Comparison of ENCODE assay signal across 24 cellular contexts in the genomic region with DNA sequence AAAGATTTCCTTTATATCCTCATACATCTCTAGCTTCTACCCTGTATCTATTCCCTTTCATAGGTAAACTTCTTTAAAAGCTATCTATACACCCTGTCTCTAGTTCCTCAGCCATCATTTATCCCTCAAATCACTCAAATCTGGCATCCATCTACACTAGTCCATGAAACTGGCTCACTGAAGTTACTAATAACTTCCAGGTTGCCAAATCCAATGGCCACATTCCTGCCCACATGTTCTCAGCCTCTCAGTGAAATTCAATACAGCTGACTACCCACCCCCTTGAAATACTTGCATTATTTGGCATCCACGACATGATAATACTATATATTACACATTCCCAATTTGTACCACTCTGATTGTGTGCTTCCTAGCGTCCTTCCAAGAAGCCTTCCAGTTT. TPM values are rescaled to one million over a fixed set of nuclear protein-coding genes. Genes with fewer than 3 reads are reported as not detected.
DNase-seq lines count a peak whose midpoint lies in the region; ATAC-seq and TF ChIP-seq lines count a peak whose summit lies in the region.
"Had no signal": no experiment of that assay in that cellular context is flagged by ENCODE, and none has a peak within 500 bp of the region (broad histone marks: within the 10 kb centered on the region; RNA-seq: fewer than 3 reads in every experiment).

No MANE protein-coding gene starts in this region.

- H3K79me2 ChIP-seq in GM23338 (replicated peaks; ENCODE audit: insufficient read depth) (peaks cover 98% of the 10 kb centered on the region), smooth muscle cell (ENCODE audit: low read depth) (peaks cover 100% of the 10 kb centered on the region)

- H3K27ac ChIP-seq in GM23338 (ENCODE audit: low read depth) = 0 out of 2 replicates have a peak overlapping the region, but pooled peaks have one; percentile 2
- no peak overlapping the region for H3K27ac ChIP-seq in smooth muscle cell (ENCODE audit: low read depth)
- no peak overlapping the region for H3K27ac ChIP-seq in naive thymus-derived CD4-positive, alpha-beta T cell (ENCODE audit: low read depth, low read length)
- H3K27ac ChIP-seq: C4-2B, right atrium auricular region had no signal

- H3K4me1 ChIP-seq in GM23338 (ENCODE audit: insufficient read depth) (peaks cover 51% of the 10 kb centered on the region), smooth muscle cell (ENCODE audit: low read depth) (peaks cover 28% of the 10 kb centered on the region)
- peaks cover 15 to 27% of the 10 kb centered on the region in 2 donors for H3K4me1 ChIP-seq in naive thymus-derived CD4-positive, alpha-beta T cell (ENCODE audit: control insufficient read depth in 2 of 2, insufficient read depth in 2 of 2, low read length in 2 of 2)

- no peaks in the 10 kb centered on the region for H3K9me2 ChIP-seq in GM23338 (ENCODE audit: insufficient read depth)

- H3K27me3 Mint-ChIP-seq in GM23338 (ENCODE audit: insufficient read depth, low read depth, poor library complexity) (peaks cover 4% of the 10 kb centered on the region), WTC11 (ENCODE audit: low read depth) (no peaks in the 10 kb centered on the region)
- no peaks in the 10 kb centered on the region for H3K27me3 Mint-ChIP-seq in naive thymus-derived CD4-positive, alpha-beta T cell
- H3K27me3 Mint-ChIP-seq: activated CD4-positive, alpha-beta T cell treated with anti-CD3 and anti-CD28 coated beads, Interleukin-2, amount 10 ng/mL, durations not matched to agents 24 days and 14 days; activated CD8-positive, alpha-beta memory T cell treated with anti-CD3 and anti-CD28 coated beads, Interleukin-2, amount 10 ng/mL, durations not matched to agents 7 days and 5 days; memory B cell; T-cell had no signal

- H3K36me3 ChIP-seq in GM23338 (ENCODE audit: insufficient read depth) (no peaks in the 10 kb centered on the region), smooth muscle cell (ENCODE audit: low read depth) (no peaks in the 10 kb centered on the region)
- H3K36me3 ChIP-seq in naive thymus-derived CD4-positive, alpha-beta T cell (ENCODE audit: control insufficient read depth in 2 of 3, insufficient read depth in 3 of 3, low read length in 3 of 3) = no peaks in the 10 kb centered on the region
- H3K36me3 ChIP-seq: right atrium auricular region had no signal

- intact Hi-C loops in naive thymus-derived CD4-positive, alpha-beta T cell (cut with micrococcal nuclease) = no loop called here

- 0 out of 2 replicates have a peak, but pooled peaks cover 6% of the 10 kb centered on the region for H4K20me1 ChIP-seq in GM23338 (replicated peaks; ENCODE audit: insufficient read depth)
- H4K20me1 ChIP-seq in smooth muscle cell (ENCODE audit: low read depth) = peaks cover 99% of the 10 kb centered on the region

- H3K27ac Mint-ChIP-seq in GM23338 = peak overlapping the region; percentile 9
- peak overlapping the region; percentile 20; the same call in 1 of the 2 replicates for H3K27ac Mint-ChIP-seq in WTC11
- peak overlapping the region in 1 of 9 donors; percentile 16 for H3K27ac Mint-ChIP-seq in naive thymus-derived CD4-positive, alpha-beta T cell
- H3K27ac Mint-ChIP-seq: activated CD4-positive, alpha-beta T cell treated with anti-CD3 and anti-CD28 coated beads, Interleukin-2, amount 10 ng/mL, durations not matched to agents 24 days and 14 days; activated CD8-positive, alpha-beta memory T cell treated with anti-CD3 and anti-CD28 coated beads, Interleukin-2, amount 10 ng/mL, durations not matched to agents 7 days and 5 days; activated T-helper 1 cell treated with anti-CD3 and anti-CD28 coated beads, Interleukin-12 subunit alpha, Interleukin-12 subunit beta, Interleukin-2, Interleukin-4 antibody, amounts not matched to agents 30 ng/mL and 10 ng/mL and 1 ng/mL, durations not matched to agents 14 hours and 24 hours and 36 hours; HFFc6; memory B cell; T-cell had no signal

- TF ChIP-seq CTCF in AG10803 (conservative IDR thresholded peaks at IDR 0.05; ENCODE audit: low read length) (no peak), GM23338 (conservative IDR thresholded peaks at IDR 0.05; ENCODE audit: low read depth in 2 of 2) (no peak), WTC11 (IDR thresholded peaks at IDR 0.05) (no peak), fibroblast of pulmonary artery (IDR thresholded peaks at IDR 0.05; ENCODE audit: low read length, missing control alignments) (no peak), smooth muscle cell (IDR thresholded peaks at IDR 0.05; ENCODE audit: borderline replicate concordance, insufficient read depth, poor library complexity, severe bottlenecking) (no peak)

- H3K9ac ChIP-seq in smooth muscle cell (ENCODE audit: low read depth) = no peak overlapping the region

- H2AFZ ChIP-seq in GM23338 = no peak overlapping the region
- H2AFZ ChIP-seq in smooth muscle cell (ENCODE audit: low read depth) = no peak overlapping the region

- 72% methylated on average over 2 of the region's 2 CpGs for WGBS in smooth muscle cell (ENCODE audit: low lambda C conversion rate)

- H3K36me3 Mint-ChIP-seq in GM23338 (ENCODE audit: low read depth) (no peaks in the 10 kb centered on the region), WTC11 (no peaks in the 10 kb centered on the region)
- H3K36me3 Mint-ChIP-seq in naive thymus-derived CD4-positive, alpha-beta T cell = peaks cover 0 to 6% (median 0%) of the 10 kb centered on the region in 5 donors
- H3K36me3 Mint-ChIP-seq: memory B cell, T-cell had no signal

- H3K9me3 ChIP-seq in smooth muscle cell (replicated peaks; ENCODE audit: low read depth) = no peaks in the 10 kb centered on the region
- H3K9me3 ChIP-seq in naive thymus-derived CD4-positive, alpha-beta T cell (ENCODE audit: control insufficient read depth in 2 of 3, low read length in 3 of 3) = no peaks in the 10 kb centered on the region
- H3K9me3 ChIP-seq: right atrium auricular region, testis had no signal

- DNase-seq in AG10803 (ENCODE audit: low read depth) (peak; percentile 42), GM23338 (ENCODE audit: low spot score) (no peak), WTC11 (ENCODE audit: low spot score) (no peak), fibroblast of pulmonary artery (ENCODE audit: low read depth) (peak; percentile 19), smooth muscle cell (lab: John Stamatoyannopoulos, UW; ENCODE audit: unreplicated experiment) (no peak), HK-2 (ENCODE audit: unreplicated experiment) (no peak)
- DNase-seq in naive thymus-derived CD4-positive, alpha-beta T cell = no peak
- DNase-seq: ACHN; activated CD4-positive, alpha-beta T cell treated with anti-CD3 and anti-CD28 coated beads, Interleukin-2, amount 10 ng/mL, durations not matched to agents 24 days and 14 days; activated CD8-positive, alpha-beta memory T cell treated with anti-CD3 and anti-CD28 coated beads, Interleukin-2, amount 10 ng/mL, durations not matched to agents 7 days and 5 days; DMS53; dorsolateral prefrontal cortex; HFFc6; kidney glomerular epithelial cell; NCI-H1694 treated with DMSO at 0.1 percent for 48 hours; NCI-H748 treated with DMSO at 0.1 percent for 48 hours; SHP77; T-cell; testis had no signal

- H3K27me3 ChIP-seq in GM23338 (ENCODE audit: insufficient read depth) (no peaks in the 10 kb centered on the region), smooth muscle cell (ENCODE audit: low read depth) (no peaks in the 10 kb centered on the region)
- no peaks in the 10 kb centered on the region for H3K27me3 ChIP-seq in naive thymus-derived CD4-positive, alpha-beta T cell (ENCODE audit: control insufficient read depth in 2 of 2, insufficient read depth in 2 of 2, low read length in 2 of 2)
- H3K27me3 ChIP-seq: dorsolateral prefrontal cortex, right atrium auricular region, testis had no signal

- no peak for ATAC-seq in GM23338
- ATAC-seq in WTC11 = no peak
- ATAC-seq in HG03442 (IDR thresholded peaks at IDR 0.05; ENCODE audit: unreplicated experiment) = no peak
- no peak for ATAC-seq in naive thymus-derived CD4-positive, alpha-beta T cell
- ATAC-seq: activated CD8-positive, alpha-beta memory T cell treated with anti-CD3 and anti-CD28 coated beads, Interleukin-2, amount 10 ng/mL, durations not matched to agents 7 days and 5 days; T-cell had no signal

- H3K4me3 ChIP-seq in AG10803 (ENCODE audit: low read length) = no peak overlapping the region
- H3K4me3 ChIP-seq in GM23338 = no peak overlapping the region
- H3K4me3 ChIP-seq in fibroblast of pulmonary artery (replicated peaks; ENCODE audit: low read depth, low read length) = no peak overlapping the region
- H3K4me3 ChIP-seq in smooth muscle cell = no peak overlapping the region
- H3K4me3 ChIP-seq in naive thymus-derived CD4-positive, alpha-beta T cell (ENCODE audit: low read length) = no peak overlapping the region
- H3K4me3 ChIP-seq: dorsolateral prefrontal cortex, right atrium auricular region, testis had no signal

- H3K4me2 ChIP-seq in GM23338 (0 out of 2 replicates have a peak overlapping the region, but pooled peaks have one; percentile 20), smooth muscle cell (no peak overlapping the region)

- H3K4me1 Mint-ChIP-seq in GM23338 (peaks cover 48% of the 10 kb centered on the region), WTC11 (peaks cover 61% of the 10 kb centered on the region)
- peaks cover 16 to 72% (median 55%) of the 10 kb centered on the region in 7 donors for H3K4me1 Mint-ChIP-seq in naive thymus-derived CD4-positive, alpha-beta T cell

- CTCF ChIA-PET in WTC11 (lab: Charles Lee) = no interaction called here
- CTCF ChIA-PET in naive thymus-derived CD4-positive, alpha-beta T cell (lab: Charles Lee) = no interaction called here

- POLR2A ChIA-PET in WTC11 (lab: Charles Lee) = interaction anchor here (0.7 kb wide), 1 partner anchor 162 kb away, joined by 12 read pairs; no protein-coding TSS in a partner anchor
- POLR2A ChIA-PET in naive thymus-derived CD4-positive, alpha-beta T cell (lab: Charles Lee) = no interaction called here

- H3K9me3 Mint-ChIP-seq in GM23338 = no peaks in the 10 kb centered on the region
- no peaks in the 10 kb centered on the region for H3K9me3 Mint-ChIP-seq in WTC11
- no peaks in the 10 kb centered on the region for H3K9me3 Mint-ChIP-seq in naive thymus-derived CD4-positive, alpha-beta T cell
- H3K9me3 Mint-ChIP-seq: activated CD4-positive, alpha-beta T cell treated with anti-CD3 and anti-CD28 coated beads, Interleukin-2, amount 10 ng/mL, durations not matched to agents 24 days and 14 days; activated T-helper 1 cell treated with anti-CD3 and anti-CD28 coated beads, Interleukin-12 subunit alpha, Interleukin-12 subunit beta, Interleukin-2, Interleukin-4 antibody, amounts not matched to agents 30 ng/mL and 10 ng/mL and 1 ng/mL, durations not matched to agents 14 hours and 24 hours and 36 hours; HFFc6; memory B cell; T-cell had no signal

- H3F3A ChIP-seq in GM23338 (replicated peaks; ENCODE audit: low read depth) = no peaks in the 10 kb centered on the region
- H3F3A ChIP-seq in smooth muscle cell (ENCODE audit: low read depth) = no peaks in the 10 kb centered on the region

- H3K4me3 Mint-ChIP-seq in GM23338 (no peak overlapping the region), WTC11 (no peak overlapping the region)
- peak overlapping the region in 4 of 10 donors; percentile 17 to 28 (median 26) for H3K4me3 Mint-ChIP-seq in naive thymus-derived CD4-positive, alpha-beta T cell
- H3K4me3 Mint-ChIP-seq: activated CD4-positive, alpha-beta T cell treated with anti-CD3 and anti-CD28 coated beads, Interleukin-2, amount 10 ng/mL, durations not matched to agents 24 days and 14 days; activated CD8-positive, alpha-beta memory T cell treated with anti-CD3 and anti-CD28 coated beads, Interleukin-2, amount 10 ng/mL, durations not matched to agents 7 days and 5 days; activated T-helper 1 cell treated with anti-CD3 and anti-CD28 coated beads, Interleukin-12 subunit alpha, Interleukin-12 subunit beta, Interleukin-2, Interleukin-4 antibody, amounts not matched to agents 30 ng/mL and 10 ng/mL and 1 ng/mL, durations not matched to agents 14 hours and 24 hours and 36 hours; HFFc6; memory B cell; T-cell had no signal

RNA-seq across cellular contexts. Expression of gene REPS1, which starts 8.7 kb away (rescaled TPM):
- 60.0 and 65.7 TPM in 2 replicates for total RNA-seq in GM23338 (2014; rRNA removed; shearing (Covaris generic))
- polyA plus RNA-seq in GM23338 (2016; fragmentation: Nextera tagmentation; extraction: Ambion mirVana) (41.1 and 46.0 TPM in 2 replicates), smooth muscle cell (26.6 and 29.0 TPM in 2 replicates)
- total RNA-seq in WTC11 (2021) (51.0 to 55.1 TPM (median 54.6 TPM) in 3 replicates), smooth muscle cell (58.2 and 99.8 TPM in 2 replicates)
- total RNA-seq in naive thymus-derived CD4-positive, alpha-beta T cell = 10 to 100 TPM; 55.9 to 74.6 (median 69.7) TPM
- 10 to 100 TPM; 24.7 to 48.2 TPM for polyA plus RNA-seq in naive thymus-derived CD4-positive, alpha-beta T cell

RNA-seq across cellular contexts. Expression of gene ABRACL, which starts 49.2 kb away (rescaled TPM):
- 134 and 160 TPM in 2 replicates for total RNA-seq in GM23338 (2014; rRNA removed; shearing (Covaris generic))
- polyA plus RNA-seq in GM23338 (2016; fragmentation: Nextera tagmentation; extraction: Ambion mirVana) = 502 and 516 TPM in 2 replicates
- total RNA-seq in WTC11 (2021) = 111 to 117 TPM (median 116 TPM) in 3 replicates
- total RNA-seq in smooth muscle cell = 47.9 and 48.1 TPM in 2 replicates
- 40.3 and 46.0 TPM in 2 replicates for polyA plus RNA-seq in smooth muscle cell
- 100 to 1,000 TPM in 3 of 5 experiments, 10 to 100 TPM in 2; 39.5 to 137 (median 107) TPM for total RNA-seq in naive thymus-derived CD4-positive, alpha-beta T cell
- 100 to 1,000 TPM; 183 to 216 TPM for polyA plus RNA-seq in naive thymus-derived CD4-positive, alpha-beta T cell

Comparison
In these comparisons a context has a peak if more than half of its experiments do, and no peak if none do; other contexts are left out.
1. DNase-seq: peak in AG10803 (single experiment) and fibroblast of pulmonary artery (single experiment); none in GM23338 (single experiment), WTC11 (single experiment), smooth muscle cell (single experiment), naive thymus-derived CD4-positive, alpha-beta T cell (0 of 9) and HK-2 (single experiment).